Comparison of ENCODE assay signal across 10 cellular contexts in genomic region chr12:3304436-3305135, GRCh38.
DNase-seq lines count a peak whose midpoint lies in the region; ATAC-seq and TF ChIP-seq lines count a peak whose summit lies in the region.
"Had no signal": no experiment of that assay in that cellular context is flagged by ENCODE, and none has a peak within 500 bp of the region (broad histone marks: within the 10 kb centered on the region; RNA-seq: fewer than 3 reads in every experiment).

No MANE protein-coding gene starts in this region.

- H3K14ac ChIP-seq in mesenchymal stem cell (ENCODE audit: low read length in 2 of 2), result peak overlapping the region in 1 of 2 experiments; percentile 96

- peak overlapping the region; percentile 24 for H2AFZ ChIP-seq in mesenchymal stem cell (ENCODE audit: low read depth, low read length)

- 73% methylated on average over 27 of the region's 27 CpGs for WGBS in mesenchymal stem cell

- no peak overlapping the region for H4K8ac ChIP-seq in mesenchymal stem cell (ENCODE audit: low read length)

- H3K36me3 Mint-ChIP-seq in brain, result no peaks in the 10 kb centered on the region
- H3K36me3 Mint-ChIP-seq in activated T-cell treated with anti-CD3 and anti-CD28 coated beads, Interleukin-2, amount 50 U/mL, for 4 hours (ENCODE audit: insufficient read depth), result no peaks in the 10 kb centered on the region
- no peaks in the 10 kb centered on the region for H3K36me3 Mint-ChIP-seq in progenitor cell of endocrine pancreas (ENCODE audit: insufficient read depth)

- H3K4me1 Mint-ChIP-seq in brain (peaks cover 67% of the 10 kb centered on the region), progenitor cell of endocrine pancreas (ENCODE audit: low read depth) (peaks cover 10% of the 10 kb centered on the region)
- peaks cover 11% of the 10 kb centered on the region for H3K4me1 Mint-ChIP-seq in activated T-cell treated with anti-CD3 and anti-CD28 coated beads, Interleukin-2, amount 50 U/mL, for 4 hours (ENCODE audit: low read depth)

- H2BK15ac ChIP-seq in mesenchymal stem cell (ENCODE audit: low read depth, poor library complexity, severe bottlenecking), result no peak overlapping the region

- H3K9ac ChIP-seq in mesenchymal stem cell (ENCODE audit: low read length), result no peak overlapping the region

- H3K4me2 ChIP-seq in mesenchymal stem cell (ENCODE audit: low read length, poor library complexity, severe bottlenecking), result no peak overlapping the region

- no peak overlapping the region for H3K27ac ChIP-seq in mesenchymal stem cell (ENCODE audit: low read length, poor library complexity, severe bottlenecking)

- TF ChIP-seq CTCF in brain (conservative IDR thresholded peaks at IDR 0.05) (no peak), progenitor cell of endocrine pancreas (IDR thresholded peaks at IDR 0.05; ENCODE audit: unreplicated experiment) (no peak)

- H3K27me3 ChIP-seq in mesenchymal stem cell (ENCODE audit: control insufficient read depth in 1 of 2, insufficient read depth in 1 of 2, low read length in 2 of 2), result peaks cover 15 to 24% of the 10 kb centered on the region in 2 experiments

- H2BK120ac ChIP-seq in mesenchymal stem cell (ENCODE audit: low read depth, low read length), result no peak overlapping the region

- no peaks in the 10 kb centered on the region for H3K36me3 ChIP-seq in mesenchymal stem cell (ENCODE audit: control insufficient read depth in 1 of 2, insufficient read depth in 2 of 2, low read depth in 1 of 2, low read length in 2 of 2)

- H3K23ac ChIP-seq in mesenchymal stem cell (ENCODE audit: low read length in 2 of 2), result no peak overlapping the region

- H3K4me3 Mint-ChIP-seq in brain, result no peak overlapping the region
- no peak overlapping the region for H3K4me3 Mint-ChIP-seq in activated T-cell treated with anti-CD3 and anti-CD28 coated beads, Interleukin-2, amount 50 U/mL, for 4 hours
- no peak overlapping the region for H3K4me3 Mint-ChIP-seq in progenitor cell of endocrine pancreas (ENCODE audit: low read depth)

- H3K9me3 Mint-ChIP-seq in brain (peaks cover 0 to 3% (median 0%) of the 10 kb centered on the region in 5 experiments), progenitor cell of endocrine pancreas (ENCODE audit: low read depth) (no peaks in the 10 kb centered on the region)
- no peaks in the 10 kb centered on the region for H3K9me3 Mint-ChIP-seq in activated T-cell treated with anti-CD3 and anti-CD28 coated beads, Interleukin-2, amount 50 U/mL, for 4 hours

- peak overlapping the region in 1 of 2 experiments; percentile 4 for H2BK12ac ChIP-seq in mesenchymal stem cell (ENCODE audit: low read length in 2 of 2)

- H3K27ac Mint-ChIP-seq in brain (peak overlapping the region; percentile 31 to 56 (median 39)), progenitor cell of endocrine pancreas (no peak overlapping the region)

- H2AK5ac ChIP-seq in mesenchymal stem cell (ENCODE audit: low read length, severe bottlenecking), result no peak overlapping the region

- no peak overlapping the region for H4K91ac ChIP-seq in mesenchymal stem cell (ENCODE audit: low read length)

- DNase-seq in COR-L47 (lab: John Stamatoyannopoulos, UW) (peak; percentile 10), NCI-H1092 (lab: John Stamatoyannopoulos, UW) (peak; percentile 76), mesenchymal stem cell (peak; percentile 78), progenitor cell of endocrine pancreas (ENCODE audit: low spot score, unreplicated experiment) (no peak)
- no peak for DNase-seq in activated T-cell treated with anti-CD3 and anti-CD28 coated beads, Interleukin-2, amount 50 U/mL, for 4 hours

- peaks cover 33% of the 10 kb centered on the region for H3K4me1 ChIP-seq in mesenchymal stem cell (ENCODE audit: control insufficient read depth, insufficient read depth, low read depth, low read length)

- peak overlapping the region in 1 of 2 experiments; percentile 58 for H3K18ac ChIP-seq in mesenchymal stem cell (ENCODE audit: low read depth in 1 of 2, low read length in 2 of 2)

- no peaks in the 10 kb centered on the region for H3K9me3 ChIP-seq in mesenchymal stem cell (ENCODE audit: control insufficient read depth, low read length)

- H3K27me3 Mint-ChIP-seq in brain (peaks cover 9% of the 10 kb centered on the region), progenitor cell of endocrine pancreas (peaks cover 64% of the 10 kb centered on the region)
- peaks cover 4% of the 10 kb centered on the region for H3K27me3 Mint-ChIP-seq in activated T-cell treated with anti-CD3 and anti-CD28 coated beads, Interleukin-2, amount 50 U/mL, for 4 hours (ENCODE audit: low read depth)

- no peak overlapping the region for H3K4me3 ChIP-seq in mesenchymal stem cell (ENCODE audit: insufficient read depth in 1 of 2, low read depth in 1 of 2, low read length in 2 of 2)
- H3K4me3 ChIP-seq: dorsolateral prefrontal cortex had no signal

- H3K79me1 ChIP-seq in mesenchymal stem cell (replicated peaks; ENCODE audit: low read length, poor library complexity, severe bottlenecking), result no peaks in the 10 kb centered on the region

- no peak for ATAC-seq in GM18907 (IDR thresholded peaks at IDR 0.05; ENCODE audit: unreplicated experiment)
- no peak for ATAC-seq in HG03342 (IDR thresholded peaks at IDR 0.05; ENCODE audit: unreplicated experiment)
- no peak for ATAC-seq in activated T-cell treated with anti-CD3 and anti-CD28 coated beads, Interleukin-2, amount 50 U/mL, for 4 hours
- ATAC-seq: activated CD4-positive, CD25-positive, alpha-beta regulatory T cell treated with anti-CD3 and anti-CD28 coated beads, Interleukin-2, amount 50 U/mL, for 24 hours had no signal

- H3K4ac ChIP-seq in mesenchymal stem cell (ENCODE audit: low read depth in 1 of 2, low read length in 2 of 2), result no peak overlapping the region

- no peak overlapping the region for H2BK5ac ChIP-seq in mesenchymal stem cell (ENCODE audit: low read depth, low read length, poor library complexity, severe bottlenecking)

Comparison
In these comparisons a context has a peak if more than half of its experiments do, and no peak if none do; other contexts are left out.
1. DNase-seq: peak in COR-L47 (single experiment), NCI-H1092 (single experiment) and mesenchymal stem cell (single experiment); none in activated T-cell treated with anti-CD3 and anti-CD28 coated beads, Interleukin-2, amount 50 U/mL, for 4 hours (single experiment) and progenitor cell of endocrine pancreas (single experiment).